In the genomic region with DNA sequence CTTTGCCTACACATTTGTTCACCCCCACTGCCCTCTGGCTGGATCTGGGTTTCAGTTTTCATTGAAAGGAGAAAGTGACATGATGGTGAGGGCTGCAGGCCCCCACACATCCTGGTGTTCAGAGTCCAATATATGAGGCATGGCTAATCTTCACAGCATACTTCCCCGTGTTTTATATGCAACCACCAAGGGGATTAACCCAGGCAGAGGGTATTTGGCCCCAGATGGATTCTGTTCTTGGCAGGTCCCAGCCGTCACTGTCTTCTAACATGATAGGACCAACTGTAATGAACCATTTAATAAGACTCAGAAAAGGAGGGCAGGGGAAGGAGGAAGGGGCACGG, we compare ENCODE assay signal across 20 cellular contexts. TPM values are rescaled to one million over a fixed set of nuclear protein-coding genes. Genes with fewer than 3 reads are reported as not detected.
DNase-seq lines count a peak whose midpoint lies in the region; ATAC-seq, FAIRE-seq and TF ChIP-seq lines count a peak whose summit lies in the region.
"Had no signal": no experiment of that assay in that cellular context is flagged by ENCODE, and none has a peak within 500 bp of the region (broad histone marks: within the 10 kb centered on the region; RNA-seq: fewer than 3 reads in every experiment).

No MANE protein-coding gene starts in this region.

- no peak for TF ChIP-seq RAD21 in A549 (conservative IDR thresholded peaks at IDR 0.05 in 1 of 2, IDR thresholded peaks at IDR 0.05 in 1 of 2)
- no peak for TF ChIP-seq RAD21 in IMR-90 (IDR thresholded peaks at IDR 0.05; ENCODE audit: low read length)

- peak overlapping the region in 1 of 2 experiments; percentile 10; a peak in 1 of 4 replicates for H4K8ac ChIP-seq in IMR-90 (ENCODE audit: low read depth in 2 of 2, low read length in 2 of 2)

- WGBS in A549 (ENCODE audit: missing lambda C conversion rate), result 47% methylated on average over 3 of the region's 3 CpGs
- WGBS in IMR-90 (ENCODE audit: extremely low coverage in 2 of 2, insufficient read length in 1 of 2), 2 experiments, result no CpG with 5 or more reads among the region's 3 CpGs

- no peak overlapping the region for H3K4me3 ChIP-seq in A549
- H3K4me3 ChIP-seq in IMR-90 (ENCODE audit: insufficient read depth, low read depth, low read length), result no peak overlapping the region
- no peak overlapping the region for H3K4me3 ChIP-seq in astrocyte (ENCODE audit: insufficient read depth, low read depth, low read length)
- H3K4me3 ChIP-seq in CD8-positive, alpha-beta memory T cell (ENCODE audit: low read length), result no peak overlapping the region
- H3K4me3 ChIP-seq: breast epithelium had no signal

- no peak for TF ChIP-seq EP300 in A549 (IDR thresholded peaks at IDR 0.05)

- no peak overlapping the region for H3K9ac ChIP-seq in IMR-90 (ENCODE audit: low read depth, low read length)
- H3K9ac ChIP-seq in astrocyte (ENCODE audit: low read length), result no peak overlapping the region

- H3K14ac ChIP-seq in IMR-90 (replicated peaks; ENCODE audit: low read depth, low read length), result no peak overlapping the region

- BruUV-seq in IMR-90 (replicated peaks; lab: Mats Ljungman, UMichigan), result no TSS peak

- H3K4me3 Mint-ChIP-seq in astrocyte (ENCODE audit: unreplicated experiment) (peak overlapping the region; percentile 62), nephron (peak overlapping the region in 2 of 3 experiments; percentile 20 to 43)
- H3K4me3 Mint-ChIP-seq in CD8-positive, alpha-beta memory T cell, result no peak overlapping the region
- H3K4me3 Mint-ChIP-seq: activated CD4-positive, alpha-beta memory T cell treated with anti-CD3 and anti-CD28 coated beads for 36 hours; activated naive CD4-positive, alpha-beta T cell treated with anti-CD3 and anti-CD28 coated beads, Interleukin-2, amount 50 U/mL, for 24 hours; activated T-cell treated with anti-CD3 and anti-CD28 coated beads, Interleukin-2, amount 50 U/mL, for 24 hours had no signal

- H3K27me3 Mint-ChIP-seq in astrocyte (ENCODE audit: low read depth, unreplicated experiment), result no peaks in the 10 kb centered on the region
- H3K27me3 Mint-ChIP-seq in nephron (ENCODE audit: low read depth), result peaks cover 27% of the 10 kb centered on the region
- H3K27me3 Mint-ChIP-seq in CD8-positive, alpha-beta memory T cell, result peaks cover 9 to 64% of the 10 kb centered on the region in 2 donors

- H2BK20ac ChIP-seq in IMR-90 (ENCODE audit: low read depth, low read length), result peak overlapping the region; percentile 39; the same call in 1 of the 2 replicates

- POLR2A ChIA-PET in A549 (lab: Yijun Ruan, JAX) (no interaction called here), IMR-90 (lab: Charles Lee; ENCODE audit: unreplicated experiment) (no interaction called here)
- POLR2A ChIA-PET in CD8-positive, alpha-beta memory T cell (lab: Charles Lee), result no interaction called here

- TF ChIP-seq CTCF in A549 (IDR thresholded peaks at IDR 0.05) (no peak), IMR-90 (conservative IDR thresholded peaks at IDR 0.05; ENCODE audit: low read depth, low read length) (no peak), astrocyte (IDR thresholded peaks at IDR 0.05; ENCODE audit: insufficient read depth, low read depth, low read length) (no peak), nephron (IDR thresholded peaks at IDR 0.05; ENCODE audit: unreplicated experiment in 3 of 3) (no peak)

- H3K4me1 ChIP-seq in A549, result peaks cover 16% of the 10 kb centered on the region
- peaks cover 12% of the 10 kb centered on the region for H3K4me1 ChIP-seq in IMR-90 (ENCODE audit: control insufficient read depth, insufficient read depth, low read length)
- peaks cover 3% of the 10 kb centered on the region for H3K4me1 ChIP-seq in astrocyte (ENCODE audit: insufficient read depth, low read length)
- no peaks in the 10 kb centered on the region for H3K4me1 ChIP-seq in CD8-positive, alpha-beta memory T cell (ENCODE audit: insufficient read depth, low read length)
- H3K4me1 ChIP-seq: breast epithelium, Caco-2 had no signal

- peak overlapping the region; percentile 32; the same call in 1 of the 2 replicates for H4K91ac ChIP-seq in IMR-90 (ENCODE audit: insufficient read depth, low read depth, low read length)

- H3K79me2 ChIP-seq in astrocyte (ENCODE audit: insufficient read depth, low read length), result no peaks in the 10 kb centered on the region

- H3K36me3 ChIP-seq in IMR-90 (ENCODE audit: control insufficient read depth, insufficient read depth, low read length) (no peaks in the 10 kb centered on the region), astrocyte (ENCODE audit: insufficient read depth, low read length) (no peaks in the 10 kb centered on the region)
- no peaks in the 10 kb centered on the region for H3K36me3 ChIP-seq in CD8-positive, alpha-beta memory T cell (ENCODE audit: insufficient read depth, low read length)
- H3K36me3 ChIP-seq: breast epithelium had no signal

- TF ChIP-seq POLR2A in A549 (IDR thresholded peaks at IDR 0.05; ENCODE audit: low read length) (no peak), IMR-90 (IDR thresholded peaks at IDR 0.05; ENCODE audit: low read depth, low read length) (no peak)

- H3K36me3 Mint-ChIP-seq in astrocyte (ENCODE audit: low read depth, unreplicated experiment), result no peaks in the 10 kb centered on the region
- no peaks in the 10 kb centered on the region for H3K36me3 Mint-ChIP-seq in nephron (ENCODE audit: low read depth)
- no peaks in the 10 kb centered on the region for H3K36me3 Mint-ChIP-seq in CD8-positive, alpha-beta memory T cell
- H3K36me3 Mint-ChIP-seq: activated CD4-positive, alpha-beta memory T cell treated with anti-CD3 and anti-CD28 coated beads for 36 hours; activated naive CD4-positive, alpha-beta T cell treated with anti-CD3 and anti-CD28 coated beads, Interleukin-2, amount 50 U/mL, for 24 hours had no signal

- H3K4ac ChIP-seq in IMR-90 (ENCODE audit: low read depth, low read length), result peak overlapping the region; percentile 52; the same call in 1 of the 2 replicates

- H2BK120ac ChIP-seq in IMR-90 (ENCODE audit: low read depth, low read length), result peak overlapping the region; percentile 66

- peak overlapping the region; percentile 7 for H2AK9ac ChIP-seq in IMR-90 (replicated peaks; ENCODE audit: low read depth, low read length, poor library complexity)

- H3K9me3 Mint-ChIP-seq in astrocyte (ENCODE audit: unreplicated experiment), result no peaks in the 10 kb centered on the region
- no peaks in the 10 kb centered on the region for H3K9me3 Mint-ChIP-seq in nephron
- peaks cover 0 to 2% (median 0%) of the 10 kb centered on the region in 5 donors for H3K9me3 Mint-ChIP-seq in CD8-positive, alpha-beta memory T cell
- H3K9me3 Mint-ChIP-seq: activated CD4-positive, alpha-beta memory T cell treated with anti-CD3 and anti-CD28 coated beads for 36 hours; activated naive CD4-positive, alpha-beta T cell treated with anti-CD3 and anti-CD28 coated beads, Interleukin-2, amount 50 U/mL, for 24 hours; activated T-cell treated with anti-CD3 and anti-CD28 coated beads, Interleukin-2, amount 50 U/mL, for 24 hours had no signal

- peak overlapping the region; percentile 76; the same call in 1 of the 3 replicates for H2BK15ac ChIP-seq in IMR-90 (ENCODE audit: low read depth, low read length)

- intact Hi-C loops in IMR-90 (cut with micrococcal nuclease), result loop anchor here (5.0 kb wide), 1 partner anchor 87 kb away; no protein-coding TSS in a partner anchor

- peak overlapping the region; percentile 39 for H3K4me2 ChIP-seq in A549
- no peak overlapping the region; the same call in 1 of the 2 replicates for H3K4me2 ChIP-seq in IMR-90 (ENCODE audit: low read depth, low read length)
- H3K4me2 ChIP-seq in astrocyte (ENCODE audit: low read length), result no peak overlapping the region

- H3K79me1 ChIP-seq in IMR-90 (ENCODE audit: low read depth in 1 of 2, low read length in 2 of 2), result no peaks in the 10 kb centered on the region

- in situ Hi-C loops in IMR-90 (cut with MboI; ENCODE audit: low sequenced_read_pairs), result no loop called here

- H3K27ac ChIP-seq in A549 (peak overlapping the region in 1 of 2 experiments; percentile 74; a peak in 4 of 6 replicates), IMR-90 (ENCODE audit: insufficient read depth, low read length) (no peak overlapping the region), astrocyte (ENCODE audit: low read depth, low read length) (no peak overlapping the region)
- no peak overlapping the region for H3K27ac ChIP-seq in CD8-positive, alpha-beta memory T cell (ENCODE audit: low read depth, low read length)
- H3K27ac ChIP-seq: HL-60 had no signal

- H3K27ac Mint-ChIP-seq in astrocyte (ENCODE audit: unreplicated experiment) (peak overlapping the region; percentile 95), nephron (peak overlapping the region; percentile 34 to 83 (median 67))
- no peak overlapping the region for H3K27ac Mint-ChIP-seq in CD8-positive, alpha-beta memory T cell
- H3K27ac Mint-ChIP-seq: activated CD4-positive, alpha-beta memory T cell treated with anti-CD3 and anti-CD28 coated beads for 36 hours; activated naive CD4-positive, alpha-beta T cell treated with anti-CD3 and anti-CD28 coated beads, Interleukin-2, amount 50 U/mL, for 24 hours; activated T-cell treated with anti-CD3 and anti-CD28 coated beads, Interleukin-2, amount 50 U/mL, for 24 hours had no signal

- no peak overlapping the region for H3K23ac ChIP-seq in IMR-90 (ENCODE audit: low read depth, low read length)

- H3K18ac ChIP-seq in IMR-90 (ENCODE audit: low read depth, low read length), result no peak overlapping the region; the same call in 1 of the 2 replicates

- H2AFZ ChIP-seq in IMR-90 (replicated peaks; ENCODE audit: low read length, poor library complexity) (peak overlapping the region; percentile 85), astrocyte (ENCODE audit: low read depth, low read length) (no peak overlapping the region)

- H4K20me1 ChIP-seq in IMR-90 (ENCODE audit: insufficient read depth, low read length), result no peaks in the 10 kb centered on the region
- H4K20me1 ChIP-seq in astrocyte (ENCODE audit: insufficient read depth, low read length), result no peaks in the 10 kb centered on the region

- H2BK5ac ChIP-seq in IMR-90 (ENCODE audit: low read depth, low read length, poor library complexity, severe bottlenecking), result no peak overlapping the region

- H3K4me1 Mint-ChIP-seq in astrocyte (ENCODE audit: low read depth, unreplicated experiment), result peaks cover 31% of the 10 kb centered on the region
- H3K4me1 Mint-ChIP-seq in nephron, result peaks cover 58% of the 10 kb centered on the region
- H3K4me1 Mint-ChIP-seq in CD8-positive, alpha-beta memory T cell, result no peaks in the 10 kb centered on the region
- H3K4me1 Mint-ChIP-seq: activated naive CD4-positive, alpha-beta T cell treated with anti-CD3 and anti-CD28 coated beads, Interleukin-2, amount 50 U/mL, for 24 hours had no signal

- H3K56ac ChIP-seq in IMR-90 (ENCODE audit: extremely low read depth, insufficient read depth, low read length), result no peak overlapping the region

- peak overlapping the region; percentile 8 for H2AK5ac ChIP-seq in IMR-90 (ENCODE audit: low read depth, low read length)

- H3K9me3 ChIP-seq in A549 (no peaks in the 10 kb centered on the region), IMR-90 (ENCODE audit: control insufficient read depth, insufficient read depth, low read length) (no peaks in the 10 kb centered on the region), astrocyte (ENCODE audit: insufficient read depth, low read depth, low read length) (no peaks in the 10 kb centered on the region)
- no peaks in the 10 kb centered on the region for H3K9me3 ChIP-seq in CD8-positive, alpha-beta memory T cell (ENCODE audit: low read length)
- H3K9me3 ChIP-seq: breast epithelium, Caco-2 had no signal

- FAIRE-seq in A549 (lab: Jason Lieb, UNC) (no peak), astrocyte (lab: Jason Lieb, UNC) (no peak)
- FAIRE-seq: G401.6, GM12891 had no signal

- no peak overlapping the region; the same call in 1 of the 2 replicates for H4K5ac ChIP-seq in IMR-90 (ENCODE audit: low read depth, low read length)

- H3K9me1 ChIP-seq in IMR-90 (ENCODE audit: insufficient read depth, low read length), result no peaks in the 10 kb centered on the region

- CTCF ChIA-PET in A549 (lab: Yijun Ruan, JAX), result interaction anchor here (1.1 to 1.3 kb wide), 2 partner anchors 92 to 121 kb away, joined by 3 read pairs; no protein-coding TSS in a partner anchor
- CTCF ChIA-PET in IMR-90 (lab: Yijun Ruan, JAX), result no interaction called here
- CTCF ChIA-PET in CD8-positive, alpha-beta memory T cell (lab: Charles Lee), result no interaction called here

- H3K27me3 ChIP-seq in IMR-90 (ENCODE audit: control insufficient read depth, insufficient read depth, low read length), result no peaks in the 10 kb centered on the region
- H3K27me3 ChIP-seq in astrocyte (ENCODE audit: insufficient read depth, low read length), result peaks cover 14% of the 10 kb centered on the region
- no peaks in the 10 kb centered on the region for H3K27me3 ChIP-seq in CD8-positive, alpha-beta memory T cell (ENCODE audit: insufficient read depth, low read length, poor library complexity, severe bottlenecking)

- ATAC-seq in A549 (0 out of 6 replicates have a peak, but pooled peaks of 1 of the 2 experiments have one; percentile 5), IMR-90 (ENCODE audit: low read depth) (peak; percentile 21), HG03520 (IDR thresholded peaks at IDR 0.05; ENCODE audit: unreplicated experiment) (no peak)
- ATAC-seq: left colon had no signal

- dilution Hi-C loops in IMR-90 (cut with HindIII; ENCODE audit: low sequenced_read_pairs, unreplicated experiment), result no loop called here

- no peak for DNase-seq in A549 (ENCODE audit: low read depth in 1 of 2, low spot score in 1 of 2)
- no peak for DNase-seq in IMR-90
- no peak for DNase-seq in astrocyte (ENCODE audit: low read depth)
- no peak for DNase-seq in foreskin melanocyte
- DNase-seq in dermis blood vessel endothelial cell, result no peak
- no peak for DNase-seq in CD8-positive, alpha-beta memory T cell
- DNase-seq: activated CD4-positive, alpha-beta memory T cell treated with anti-CD3 and anti-CD28 coated beads for 36 hours; activated T-cell treated with anti-CD3 and anti-CD28 coated beads, Interleukin-2, amount 50 U/mL, for 24 hours; Caco-2; effector CD8-positive, alpha-beta T cell; left colon; NCI-H510A had no signal

RNA-seq across cellular contexts. Expression of a gene that starts 4.4 kb away (rescaled TPM):
- 0.19 and 0.22 TPM in 2 replicates for polyA plus RNA-seq in A549 (2011; rRNA removed)
- 0.12 and 0.21 TPM in 2 replicates for polyA plus RNA-seq in A549 (2012; cell fraction: cytosol; rRNA removed)
- 0.17 and 0.42 TPM in 2 replicates for polyA plus RNA-seq in A549 (2012; cell fraction: nucleus; rRNA removed)
- 0.43 to 1.1 TPM (median 1.0 TPM) in 3 replicates for polyA plus RNA-seq in A549 (2017; fragmentation: RNase III; extraction: RNeasy Plus Mini Kit Qiagen cat#74134 plus additional on column Dnase treatment)
- polyA minus RNA-seq in A549 (2011; rRNA and poly(A)+ RNA removed), result not detected in 2 replicates
- total RNA-seq in IMR-90 (2012; rRNA removed), result 0.83 and 1.1 TPM in 2 replicates
- 1.9 and 2.8 TPM in 2 replicates for polyA plus RNA-seq in IMR-90 (2012; rRNA removed)
- polyA plus RNA-seq in IMR-90 (2012; cell fraction: cytosol; rRNA removed), result 0.63 and 1.7 TPM in 2 replicates
- 1.2 TPM in 2 replicates for polyA plus RNA-seq in IMR-90 (2012; cell fraction: nucleus; rRNA removed; ENCODE audit: low replicate concordance)
- 860 and 942 TPM in 2 replicates for total RNA-seq in astrocyte
- not detected in 2 replicates for total RNA-seq in dermis blood vessel endothelial cell
- not detected for total RNA-seq in CD8-positive, alpha-beta memory T cell
- polyA plus RNA-seq in CD8-positive, alpha-beta memory T cell, result not detected
- total RNA-seq: activated CD4-positive, alpha-beta memory T cell treated with anti-CD3 and anti-CD28 coated beads for 36 hours; Caco-2 had no signal

RNA-seq across cellular contexts. Expression of a gene that starts 45.0 kb away (rescaled TPM):
- not detected in 2 replicates for polyA plus RNA-seq in A549 (2011; rRNA removed)
- polyA plus RNA-seq in A549 (2012; cell fraction: cytosol; rRNA removed), result not detected in 2 replicates
- polyA plus RNA-seq in A549 (2012; cell fraction: nucleus; rRNA removed), result not detected in 2 replicates
- not detected in 3 replicates for polyA plus RNA-seq in A549 (2017; fragmentation: RNase III; extraction: RNeasy Plus Mini Kit Qiagen cat#74134 plus additional on column Dnase treatment)
- not detected in 2 replicates for polyA minus RNA-seq in A549 (2011; rRNA and poly(A)+ RNA removed)
- total RNA-seq in IMR-90 (2012; rRNA removed), result not detected in 2 replicates
- not detected in 2 replicates for polyA plus RNA-seq in IMR-90 (2012; rRNA removed)
- polyA plus RNA-seq in IMR-90 (2012; cell fraction: cytosol; rRNA removed), result not detected in 2 replicates
- polyA plus RNA-seq in IMR-90 (2012; cell fraction: nucleus; rRNA removed; ENCODE audit: low replicate concordance), result 0.02 TPM in 1 of 2 replicates, not detected in the other
- total RNA-seq in astrocyte, result 0.48 and 1.00 TPM in 2 replicates
- total RNA-seq in dermis blood vessel endothelial cell, result not detected in 2 replicates
- total RNA-seq in CD8-positive, alpha-beta memory T cell, result not detected
- polyA plus RNA-seq in CD8-positive, alpha-beta memory T cell, result not detected
- total RNA-seq: activated CD4-positive, alpha-beta memory T cell treated with anti-CD3 and anti-CD28 coated beads for 36 hours; breast epithelium; Caco-2; left colon; posterior vena cava had no signal

Comparison
In these comparisons a context has a peak if more than half of its experiments do, and no peak if none do; other contexts are left out.
1. H3K27ac Mint-ChIP-seq: peak in astrocyte (single experiment) and nephron (3 of 3); none in CD8-positive, alpha-beta memory T cell (0 of 8).
2. H3K4me3 Mint-ChIP-seq: peak in astrocyte (single experiment) and nephron (2 of 3); none in CD8-positive, alpha-beta memory T cell (0 of 7).
3. RNA of a gene that starts 4.4 kb away (total RNA-seq): 860 to 942 TPM in astrocyte; 0.83 to 1.1 TPM in IMR-90, not detected in dermis blood vessel endothelial cell and not detected in CD8-positive, alpha-beta memory T cell; every median in the first group is over 100 times any median in the second.